10 cellular contexts compared by ENCODE assay signal in genomic region chr6:156925718-156926607, GRCh38.
DNase-seq lines count a peak whose midpoint lies in the region; ATAC-seq and TF ChIP-seq lines count a peak whose summit lies in the region.
"Had no signal": no experiment of that assay in that cellular context is flagged by ENCODE, and none has a peak within 500 bp of the region (broad histone marks: within the 10 kb centered on the region; RNA-seq: fewer than 3 reads in every experiment).

No MANE protein-coding gene starts in this region.

- no peak overlapping the region for H3K4me3 ChIP-seq in GM23338
- H3K4me3 ChIP-seq in CD8-positive, alpha-beta T cell (ENCODE audit: low read depth, low read length), result no peak overlapping the region

- H3K36me3 Mint-ChIP-seq in GM23338 (ENCODE audit: low read depth) (0 out of 3 replicates have a peak, but pooled peaks cover 6% of the 10 kb centered on the region), naive B cell (peaks cover 0 to 19% of the 10 kb centered on the region in 2 donors)
- H3K36me3 Mint-ChIP-seq in activated T-cell treated with anti-CD3 and anti-CD28 coated beads, Interleukin-2, amount 50 U/mL, for 24 hours (ENCODE audit: low read depth), result peaks cover 35% of the 10 kb centered on the region
- peaks cover 7% of the 10 kb centered on the region for H3K36me3 Mint-ChIP-seq in CD8-positive, alpha-beta T cell

- no peaks in the 10 kb centered on the region for H3K9me2 ChIP-seq in GM23338 (ENCODE audit: insufficient read depth)

- H3K4me1 Mint-ChIP-seq in GM23338 (peaks cover 58% of the 10 kb centered on the region), naive B cell (peaks cover 54 to 77% (median 74%) of the 10 kb centered on the region in 3 donors)
- peaks cover 69% of the 10 kb centered on the region for H3K4me1 Mint-ChIP-seq in activated T-cell treated with anti-CD3 and anti-CD28 coated beads, Interleukin-2, amount 50 U/mL, for 24 hours (ENCODE audit: low read depth)
- H3K4me1 Mint-ChIP-seq in CD8-positive, alpha-beta T cell (ENCODE audit: low read depth), result peaks cover 66% of the 10 kb centered on the region

- ATAC-seq in GM18873 (IDR thresholded peaks at IDR 0.05; ENCODE audit: low FRiP score, unreplicated experiment), result peak; percentile 65
- peak; percentile 82 for ATAC-seq in GM23338
- ATAC-seq in naive B cell (ENCODE audit: low read depth in 2 of 2), result no peak
- no peak for ATAC-seq in HG03469 (IDR thresholded peaks at IDR 0.05; ENCODE audit: unreplicated experiment)
- ATAC-seq in CD8-positive, alpha-beta T cell, result no peak
- ATAC-seq: right cardiac atrium had no signal

- POLR2A ChIA-PET in CD8-positive, alpha-beta T cell (lab: Charles Lee), result interaction anchor here (1.3 to 2.1 kb wide), 2 partner anchors 9 to 19 kb away, joined by 3 to 5 read pairs; no protein-coding TSS in a partner anchor

- peaks cover 9% of the 10 kb centered on the region for H3K27me3 Mint-ChIP-seq in GM23338 (ENCODE audit: insufficient read depth, low read depth, poor library complexity)
- no peaks in the 10 kb centered on the region for H3K27me3 Mint-ChIP-seq in naive B cell
- no peaks in the 10 kb centered on the region for H3K27me3 Mint-ChIP-seq in activated T-cell treated with anti-CD3 and anti-CD28 coated beads, Interleukin-2, amount 50 U/mL, for 24 hours
- H3K27me3 Mint-ChIP-seq in CD8-positive, alpha-beta T cell (ENCODE audit: low read depth), result no peaks in the 10 kb centered on the region

- no peaks in the 10 kb centered on the region for H3F3A ChIP-seq in GM23338 (replicated peaks; ENCODE audit: low read depth)

- H3K4me3 Mint-ChIP-seq in GM23338 (no peak overlapping the region; the same call in 2 of the 3 replicates), naive B cell (peak overlapping the region in 4 of 8 donors; percentile 0 to 52 (median 14))
- H3K4me3 Mint-ChIP-seq in activated T-cell treated with anti-CD3 and anti-CD28 coated beads, Interleukin-2, amount 50 U/mL, for 24 hours, result no peak overlapping the region
- no peak overlapping the region for H3K4me3 Mint-ChIP-seq in CD8-positive, alpha-beta T cell

- no peaks in the 10 kb centered on the region for H3K36me3 ChIP-seq in GM23338 (ENCODE audit: insufficient read depth)
- H3K36me3 ChIP-seq in CD8-positive, alpha-beta T cell (ENCODE audit: insufficient read depth, low read length), result no peaks in the 10 kb centered on the region

- H3K79me2 ChIP-seq in GM23338 (replicated peaks; ENCODE audit: insufficient read depth), result peaks cover 95% of the 10 kb centered on the region

- H3K4me1 ChIP-seq in GM23338 (ENCODE audit: insufficient read depth), result peaks cover 22% of the 10 kb centered on the region
- peaks cover 22% of the 10 kb centered on the region for H3K4me1 ChIP-seq in CD8-positive, alpha-beta T cell (ENCODE audit: insufficient read depth, low read length)

- TF ChIP-seq CTCF in GM23338 (conservative IDR thresholded peaks at IDR 0.05; ENCODE audit: low read depth in 2 of 2), result no peak
- no peak for TF ChIP-seq CTCF in CD8-positive, alpha-beta T cell (IDR thresholded peaks at IDR 0.05)

- CTCF ChIA-PET in CD8-positive, alpha-beta T cell (lab: Charles Lee), result interaction anchor here (0.7 kb wide), 1 partner anchor 311 kb away, joined by 3 read pairs; no protein-coding TSS in a partner anchor

- DNase-seq in GM23338 (ENCODE audit: low spot score), result peak; percentile 57
- DNase-seq in HT-29 (ENCODE audit: low spot score), result peak; percentile 33
- no peak for DNase-seq in naive B cell
- no peak for DNase-seq in amygdala (lab: John Stamatoyannopoulos, UW)
- no peak for DNase-seq in activated T-cell treated with anti-CD3 and anti-CD28 coated beads, Interleukin-2, amount 50 U/mL, for 24 hours
- no peak for DNase-seq in CD8-positive, alpha-beta T cell
- DNase-seq: NCI-H510A, right cardiac atrium had no signal

- no peak overlapping the region for H2AFZ ChIP-seq in GM23338

- H3K27ac ChIP-seq in GM23338 (ENCODE audit: low read depth), result no peak overlapping the region
- no peak overlapping the region for H3K27ac ChIP-seq in CD8-positive, alpha-beta T cell (ENCODE audit: low read depth, low read length)

- intact Hi-C loops in CD8-positive, alpha-beta T cell (cut with DNase I, micrococcal nuclease), result no loop called here

- H3K4me2 ChIP-seq in GM23338, result peak overlapping the region; percentile 40

- no peaks in the 10 kb centered on the region for H3K27me3 ChIP-seq in GM23338 (ENCODE audit: insufficient read depth)
- H3K27me3 ChIP-seq in CD8-positive, alpha-beta T cell (ENCODE audit: insufficient read depth, low read length), result no peaks in the 10 kb centered on the region

- no peaks in the 10 kb centered on the region; the same call in 1 of the 2 replicates for H4K20me1 ChIP-seq in GM23338 (replicated peaks; ENCODE audit: insufficient read depth)

- H3K27ac Mint-ChIP-seq in GM23338 (peak overlapping the region; percentile 23; the same call in 1 of the 2 replicates), naive B cell (peak overlapping the region in 5 of 6 donors; percentile 3 to 83 (median 34))
- no peak overlapping the region for H3K27ac Mint-ChIP-seq in activated T-cell treated with anti-CD3 and anti-CD28 coated beads, Interleukin-2, amount 50 U/mL, for 24 hours
- H3K27ac Mint-ChIP-seq in CD8-positive, alpha-beta T cell, result no peak overlapping the region

- H3K9me3 ChIP-seq in CD8-positive, alpha-beta T cell (ENCODE audit: low read length), result no peaks in the 10 kb centered on the region

- H3K9me3 Mint-ChIP-seq in GM23338, result no peaks in the 10 kb centered on the region
- H3K9me3 Mint-ChIP-seq in naive B cell, result no peaks in the 10 kb centered on the region
- no peaks in the 10 kb centered on the region for H3K9me3 Mint-ChIP-seq in activated T-cell treated with anti-CD3 and anti-CD28 coated beads, Interleukin-2, amount 50 U/mL, for 24 hours
- no peaks in the 10 kb centered on the region for H3K9me3 Mint-ChIP-seq in CD8-positive, alpha-beta T cell

TF ChIP-seq in GM23338, 12 proteins besides CTCF, POLR2A, EP300 and RAD21 (continues in another document):
- no peak for TF ChIP-seq ZNF462 (CRISPR knock-in tag; IDR thresholded peaks at IDR 0.05)

Comparison
In these comparisons a context has a peak if more than half of its experiments do, and no peak if none do; other contexts are left out.
1. ATAC-seq: peak in GM18873 (single experiment) and GM23338 (single experiment); none in naive B cell (0 of 2), HG03469 (single experiment) and CD8-positive, alpha-beta T cell (single experiment).
2. DNase-seq: peak in GM23338 (single experiment) and HT-29 (single experiment); none in naive B cell (single experiment), amygdala (0 of 56), activated T-cell treated with anti-CD3 and anti-CD28 coated beads, Interleukin-2, amount 50 U/mL, for 24 hours (single experiment) and CD8-positive, alpha-beta T cell (0 of 7).
3. H3K27ac Mint-ChIP-seq: peak in GM23338 (single experiment) and naive B cell (5 of 6); none in activated T-cell treated with anti-CD3 and anti-CD28 coated beads, Interleukin-2, amount 50 U/mL, for 24 hours (single experiment) and CD8-positive, alpha-beta T cell (single experiment).